17 cellular contexts compared by ENCODE assay signal in genomic region chr17:40566027-40566426, GRCh38. TPM values are rescaled to one million over a fixed set of nuclear protein-coding genes. Genes with fewer than 3 reads are reported as not detected.
DNase-seq lines count a peak whose midpoint lies in the region; ATAC-seq, FAIRE-seq and TF ChIP-seq lines count a peak whose summit lies in the region.
"Had no signal": no experiment of that assay in that cellular context is flagged by ENCODE, and none has a peak within 500 bp of the region (broad histone marks: within the 10 kb centered on the region; RNA-seq: fewer than 3 reads in every experiment).

No MANE protein-coding gene starts in this region.

- no peaks in the 10 kb centered on the region for H3K9me3 ChIP-seq in Loucy (ENCODE audit: insufficient read depth, low read depth, low read length)
- H3K9me3 ChIP-seq: breast epithelium had no signal

- no peaks in the 10 kb centered on the region for H4K20me1 ChIP-seq in Loucy (ENCODE audit: insufficient read depth, low read length, poor library complexity, severe bottlenecking)

- peak overlapping the region; percentile 97 for H3K4me3 Mint-ChIP-seq in activated naive CD8-positive, alpha-beta T cell treated with anti-CD3 and anti-CD28 coated beads, Interleukin-2, amount 10 ng/mL, durations not matched to agents 7 days and 5 days
- H3K4me3 Mint-ChIP-seq in stimulated activated naive B cell treated with anti-CD40 and anti-IgM and Interleukin-4, amounts not matched to agents 10 μg/mL and 1 μg/mL and 100 μg/mL, for 72 hours = peak overlapping the region; percentile 89 to 98

- FAIRE-seq in RCC 7860 (lab: Jason Lieb, UNC) = no peak
- FAIRE-seq: D721Med, keratinocyte had no signal

- peak overlapping the region; percentile 82 for H3K9ac ChIP-seq in Loucy (ENCODE audit: low read depth, low read length, poor library complexity, severe bottlenecking)

- no peaks in the 10 kb centered on the region for H3K9me2 ChIP-seq in Loucy (replicated peaks; ENCODE audit: low read depth, low read length)

- H3K36me3 ChIP-seq in Loucy (ENCODE audit: insufficient read depth, low read length) = no peaks in the 10 kb centered on the region
- H3K36me3 ChIP-seq: breast epithelium had no signal

- H3K27me3 ChIP-seq in Loucy (ENCODE audit: insufficient read depth, low read length, poor library complexity, severe bottlenecking) = no peaks in the 10 kb centered on the region
- H3K27me3 ChIP-seq: breast epithelium had no signal

- ATAC-seq in activated naive CD8-positive, alpha-beta T cell treated with anti-CD3 and anti-CD28 coated beads, Interleukin-2, amount 10 ng/mL, durations not matched to agents 7 days and 5 days (ENCODE audit: low read depth) = no peak
- ATAC-seq in stimulated activated naive B cell treated with anti-CD40 and anti-IgM and Interleukin-4, amounts not matched to agents 10 μg/mL and 1 μg/mL and 100 μg/mL, for 72 hours (replicated peaks) = no peak
- ATAC-seq in GM21723 (IDR thresholded peaks at IDR 0.05; ENCODE audit: unreplicated experiment) (no peak), HG03469 (IDR thresholded peaks at IDR 0.05; ENCODE audit: unreplicated experiment) (no peak)

- POLR2A ChIA-PET in activated naive CD8-positive, alpha-beta T cell treated with anti-CD3 and anti-CD28 coated beads, Interleukin-2, amount 10 ng/mL, durations not matched to agents 7 days and 5 days (lab: Charles Lee) = interaction anchor here (5.3 to 20.1 kb wide), 5 partner anchors 11 to 39 kb away, joined by 42 to 579 read pairs (median 92); no protein-coding TSS in a partner anchor

- H3F3A ChIP-seq in Loucy (ENCODE audit: low read depth) = peaks cover 5% of the 10 kb centered on the region; the same call in 1 of the 2 replicates

- peaks cover 17% of the 10 kb centered on the region for H3K4me1 Mint-ChIP-seq in activated naive CD8-positive, alpha-beta T cell treated with anti-CD3 and anti-CD28 coated beads, Interleukin-2, amount 10 ng/mL, durations not matched to agents 7 days and 5 days
- peaks cover 42 to 85% of the 10 kb centered on the region in 2 donors for H3K4me1 Mint-ChIP-seq in stimulated activated naive B cell treated with anti-CD40 and anti-IgM and Interleukin-4, amounts not matched to agents 10 μg/mL and 1 μg/mL and 100 μg/mL, for 72 hours

- peak overlapping the region; percentile 77 for H3K4me3 ChIP-seq in Loucy (ENCODE audit: low read length, poor library complexity, severe bottlenecking)
- H3K4me3 ChIP-seq: breast epithelium had no signal

- H3K4me1 ChIP-seq in Loucy (ENCODE audit: insufficient read depth, low read length, poor library complexity, severe bottlenecking) = peaks cover 52% of the 10 kb centered on the region
- H3K4me1 ChIP-seq: breast epithelium had no signal

- DNase-seq in activated T-cell treated with anti-CD3 and anti-CD28 coated beads, Interleukin-2, amount 50 U/mL, for 1 hour = peak; percentile 18
- no peak for DNase-seq in activated T-cell treated with anti-CD3 and anti-CD28 coated beads for 4 hours
- DNase-seq in activated naive CD8-positive, alpha-beta T cell treated with anti-CD3 and anti-CD28 coated beads, Interleukin-2, amount 10 ng/mL, durations not matched to agents 7 days and 5 days = no peak
- DNase-seq in stimulated activated naive B cell treated with anti-CD40 and anti-IgM and Interleukin-4, amounts not matched to agents 10 μg/mL and 1 μg/mL and 100 μg/mL, for 72 hours = no peak
- DNase-seq in RCC 7860 (ENCODE audit: low spot score) = no peak
- DNase-seq: GF-D8, head of caudate nucleus, NCI-H187, NCI-H446, Right ventricle myocardium superior had no signal

- no peak for TF ChIP-seq CTCF in Loucy (conservative IDR thresholded peaks at IDR 0.05; ENCODE audit: low read length)

- H3K27me3 Mint-ChIP-seq in activated naive CD8-positive, alpha-beta T cell treated with anti-CD3 and anti-CD28 coated beads, Interleukin-2, amount 10 ng/mL, durations not matched to agents 7 days and 5 days = no peaks in the 10 kb centered on the region
- H3K27me3 Mint-ChIP-seq in stimulated activated naive B cell treated with anti-CD40 and anti-IgM and Interleukin-4, amounts not matched to agents 10 μg/mL and 1 μg/mL and 100 μg/mL, for 72 hours = no peaks in the 10 kb centered on the region

- H3K79me2 ChIP-seq in Loucy (ENCODE audit: insufficient read depth, low read length) = peaks cover 41% of the 10 kb centered on the region

- no peak overlapping the region for H2AFZ ChIP-seq in Loucy (ENCODE audit: low read length)

- H3K36me3 Mint-ChIP-seq in activated naive CD8-positive, alpha-beta T cell treated with anti-CD3 and anti-CD28 coated beads, Interleukin-2, amount 10 ng/mL, durations not matched to agents 7 days and 5 days = peaks cover 59% of the 10 kb centered on the region
- H3K36me3 Mint-ChIP-seq in stimulated activated naive B cell treated with anti-CD40 and anti-IgM and Interleukin-4, amounts not matched to agents 10 μg/mL and 1 μg/mL and 100 μg/mL, for 72 hours = peaks cover 44 to 52% of the 10 kb centered on the region in 2 donors

- H3K9me3 Mint-ChIP-seq in activated naive CD8-positive, alpha-beta T cell treated with anti-CD3 and anti-CD28 coated beads, Interleukin-2, amount 10 ng/mL, durations not matched to agents 7 days and 5 days = peaks cover 12% of the 10 kb centered on the region
- peaks cover 2 to 6% of the 10 kb centered on the region in 2 donors for H3K9me3 Mint-ChIP-seq in stimulated activated naive B cell treated with anti-CD40 and anti-IgM and Interleukin-4, amounts not matched to agents 10 μg/mL and 1 μg/mL and 100 μg/mL, for 72 hours

- H3K4me2 ChIP-seq in Loucy (ENCODE audit: low read depth, low read length, poor library complexity, severe bottlenecking) = peak overlapping the region; percentile 96

- H3K27ac Mint-ChIP-seq in activated naive CD8-positive, alpha-beta T cell treated with anti-CD3 and anti-CD28 coated beads, Interleukin-2, amount 10 ng/mL, durations not matched to agents 7 days and 5 days = peak overlapping the region; percentile 66
- H3K27ac Mint-ChIP-seq in stimulated activated naive B cell treated with anti-CD40 and anti-IgM and Interleukin-4, amounts not matched to agents 10 μg/mL and 1 μg/mL and 100 μg/mL, for 72 hours = peak overlapping the region; percentile 100

RNA-seq across cellular contexts. Expression of gene CCR7, which starts 0.8 kb away (rescaled TPM):
- 100 to 1,000 TPM; 231 to 238 TPM for total RNA-seq in activated naive CD8-positive, alpha-beta T cell treated with anti-CD3 and anti-CD28 coated beads, Interleukin-2, amount 10 ng/mL, durations not matched to agents 7 days and 5 days
- total RNA-seq: MCF 10A, Right ventricle myocardium superior had no signal
